ENCODE assay signal across 16 cellular contexts in the genomic region with DNA sequence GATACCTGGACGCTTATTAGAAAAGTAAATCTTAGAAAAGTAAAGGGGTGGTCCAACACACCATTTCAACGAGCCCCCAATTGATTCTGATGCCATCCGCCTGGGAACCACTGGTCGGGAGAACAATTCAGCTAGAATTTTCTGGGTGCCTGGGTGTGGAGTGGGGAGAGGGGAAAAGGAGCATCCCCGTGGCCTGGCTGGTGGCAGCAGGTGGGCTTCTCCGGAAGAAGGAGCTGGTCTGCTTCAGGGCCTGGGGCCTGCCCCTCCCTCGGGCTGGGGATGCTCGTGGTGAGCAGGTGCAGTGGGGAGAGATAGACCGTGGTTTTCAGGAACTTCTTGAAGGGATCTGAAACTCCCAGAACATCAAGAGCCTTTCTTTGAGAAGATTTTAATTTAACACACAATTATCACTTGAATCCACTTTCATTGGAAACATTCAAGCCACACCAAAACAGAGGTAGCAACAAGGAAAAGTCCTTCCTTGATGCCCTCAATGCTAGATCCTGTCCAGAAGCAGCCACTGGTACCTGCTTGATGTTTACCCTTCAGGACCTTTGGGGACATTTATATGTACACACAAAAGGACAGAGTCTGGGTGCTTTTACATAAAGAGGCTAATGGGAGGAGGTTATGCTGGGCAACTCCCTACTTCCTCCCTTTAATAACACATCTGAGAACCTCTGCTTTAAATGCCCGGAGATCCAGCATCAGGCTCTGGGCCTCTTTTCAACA. TPM values are rescaled to one million over a fixed set of nuclear protein-coding genes. Genes with fewer than 3 reads are reported as not detected.
DNase-seq lines count a peak whose midpoint lies in the region; ATAC-seq and TF ChIP-seq lines count a peak whose summit lies in the region.
"Had no signal": no experiment of that assay in that cellular context is flagged by ENCODE, and none has a peak within 500 bp of the region (broad histone marks: within the 10 kb centered on the region; RNA-seq: fewer than 3 reads in every experiment).

No MANE protein-coding gene starts in this region.

- H3K27me3 ChIP-seq in stomach (no peaks in the 10 kb centered on the region), aorta (ENCODE audit: control insufficient read depth in 1 of 2, insufficient read depth in 2 of 2, low read length in 1 of 2) (no peaks in the 10 kb centered on the region)
- H3K27me3 ChIP-seq: colonic mucosa, pancreas, SJCRH30 had no signal

- WGBS in stomach, 5 donors: 75 to 87% (median 84%) methylated on average over 6 to 10 of the region's 10 CpGs
- 91 to 96% methylated on average over 10 of the region's 10 CpGs for WGBS in aorta, 2 donors

- peaks cover 0 to 31% (median 15%) of the 10 kb centered on the region in 4 donors for H3K4me1 ChIP-seq in stomach
- H3K4me1 ChIP-seq in aorta (ENCODE audit: control insufficient read depth in 1 of 2, insufficient read depth in 2 of 2, low read length in 2 of 2): no peaks in the 10 kb centered on the region
- H3K4me1 ChIP-seq: colonic mucosa, pancreas had no signal

- H3K4me1 Mint-ChIP-seq in activated naive CD8-positive, alpha-beta T cell treated with anti-CD3 and anti-CD28 coated beads, Interleukin-2, amount 10 ng/mL, durations not matched to agents 7 days and 5 days: peaks cover 15% of the 10 kb centered on the region
- peaks cover 24% of the 10 kb centered on the region for H3K4me1 Mint-ChIP-seq in activated naive CD8-positive, alpha-beta T cell treated with anti-CD3 and anti-CD28 coated beads for 36 hours
- H3K4me1 Mint-ChIP-seq in activated T-helper 17 cell treated with anti-CD3 and anti-CD28 coated beads, Interleukin-2, amount 50 U/mL, for 72 hours: peaks cover 23% of the 10 kb centered on the region

- peak; percentile 13 for DNase-seq in activated naive CD8-positive, alpha-beta T cell treated with anti-CD3 and anti-CD28 coated beads, Interleukin-2, amount 10 ng/mL, durations not matched to agents 7 days and 5 days
- no peak for DNase-seq in activated naive CD8-positive, alpha-beta T cell treated with anti-CD3 and anti-CD28 coated beads for 36 hours
- no peak for DNase-seq in stomach
- DNase-seq in OCI-M1 (lab: John Stamatoyannopoulos, UW): no peak
- no peak for DNase-seq in aorta
- DNase-seq: activated CD4-positive, alpha-beta T cell treated with anti-CD3 and anti-CD28 coated beads for 48 hours; colonic mucosa; H7; NCI-H2227 treated with DMSO at 0.1 percent for 48 hours; pancreas; SJCRH30; stimulated activated CD4-positive, alpha-beta T cell treated with anti-CD3 and anti-CD28 coated beads, Interleukin-1b, Interleukin-23, amount 100 ng/mL, for 48 hours had no signal

- no peak for ATAC-seq in activated naive CD8-positive, alpha-beta T cell treated with anti-CD3 and anti-CD28 coated beads, Interleukin-2, amount 10 ng/mL, durations not matched to agents 7 days and 5 days (ENCODE audit: low read depth)
- ATAC-seq in HG03135 (IDR thresholded peaks at IDR 0.05; ENCODE audit: unreplicated experiment): peak; percentile 41
- ATAC-seq in activated T-helper 17 cell treated with anti-CD3 and anti-CD28 coated beads, Interleukin-2, amount 50 U/mL, for 72 hours (replicated peaks): no peak
- no peak for ATAC-seq in GM19467 (IDR thresholded peaks at IDR 0.05; ENCODE audit: unreplicated experiment)
- no peak for ATAC-seq in aorta (ENCODE audit: low FRiP score)
- ATAC-seq: activated naive CD4-positive, alpha-beta T cell treated with anti-CD3 and anti-CD28 coated beads, Interleukin-2, amount 50 U/mL, for 72 hours; pancreas had no signal

- H3K4me3 Mint-ChIP-seq in activated naive CD8-positive, alpha-beta T cell treated with anti-CD3 and anti-CD28 coated beads, Interleukin-2, amount 10 ng/mL, durations not matched to agents 7 days and 5 days: no peak overlapping the region
- no peak overlapping the region for H3K4me3 Mint-ChIP-seq in activated naive CD8-positive, alpha-beta T cell treated with anti-CD3 and anti-CD28 coated beads for 36 hours
- H3K4me3 Mint-ChIP-seq in activated T-helper 17 cell treated with anti-CD3 and anti-CD28 coated beads, Interleukin-2, amount 50 U/mL, for 72 hours: peak overlapping the region; percentile 21

- H3K27ac Mint-ChIP-seq in activated naive CD8-positive, alpha-beta T cell treated with anti-CD3 and anti-CD28 coated beads, Interleukin-2, amount 10 ng/mL, durations not matched to agents 7 days and 5 days: no peak overlapping the region
- H3K27ac Mint-ChIP-seq in activated naive CD8-positive, alpha-beta T cell treated with anti-CD3 and anti-CD28 coated beads for 36 hours: no peak overlapping the region
- no peak overlapping the region for H3K27ac Mint-ChIP-seq in activated T-helper 17 cell treated with anti-CD3 and anti-CD28 coated beads, Interleukin-2, amount 50 U/mL, for 72 hours

- H3K36me3 Mint-ChIP-seq in activated naive CD8-positive, alpha-beta T cell treated with anti-CD3 and anti-CD28 coated beads, Interleukin-2, amount 10 ng/mL, durations not matched to agents 7 days and 5 days: no peaks in the 10 kb centered on the region
- H3K36me3 Mint-ChIP-seq in activated naive CD8-positive, alpha-beta T cell treated with anti-CD3 and anti-CD28 coated beads for 36 hours: no peaks in the 10 kb centered on the region
- no peaks in the 10 kb centered on the region for H3K36me3 Mint-ChIP-seq in activated T-helper 17 cell treated with anti-CD3 and anti-CD28 coated beads, Interleukin-2, amount 50 U/mL, for 72 hours (ENCODE audit: low read depth)
- H3K36me3 Mint-ChIP-seq: activated naive CD4-positive, alpha-beta T cell treated with anti-CD3 and anti-CD28 coated beads, Interleukin-2, amount 50 U/mL, for 72 hours had no signal

- H3K36me3 ChIP-seq in stomach: no peaks in the 10 kb centered on the region
- H3K36me3 ChIP-seq in aorta (ENCODE audit: control insufficient read depth in 1 of 2, insufficient read depth in 2 of 2, low read length in 1 of 2): no peaks in the 10 kb centered on the region
- H3K36me3 ChIP-seq: colonic mucosa, pancreas, SJCRH30 had no signal

- H3K9me3 ChIP-seq in stomach (no peaks in the 10 kb centered on the region), aorta (ENCODE audit: control insufficient read depth, low read length) (no peaks in the 10 kb centered on the region)
- H3K9me3 ChIP-seq: colonic mucosa, pancreas, SJCRH30 had no signal

- TF ChIP-seq EP300 in stomach (IDR thresholded peaks at IDR 0.05): no peak

- H3K9me3 Mint-ChIP-seq in activated naive CD8-positive, alpha-beta T cell treated with anti-CD3 and anti-CD28 coated beads, Interleukin-2, amount 10 ng/mL, durations not matched to agents 7 days and 5 days: no peaks in the 10 kb centered on the region
- no peaks in the 10 kb centered on the region for H3K9me3 Mint-ChIP-seq in activated naive CD8-positive, alpha-beta T cell treated with anti-CD3 and anti-CD28 coated beads for 36 hours
- H3K9me3 Mint-ChIP-seq in activated T-helper 17 cell treated with anti-CD3 and anti-CD28 coated beads, Interleukin-2, amount 50 U/mL, for 72 hours: no peaks in the 10 kb centered on the region
- H3K9me3 Mint-ChIP-seq: activated naive CD4-positive, alpha-beta T cell treated with anti-CD3 and anti-CD28 coated beads, Interleukin-2, amount 50 U/mL, for 72 hours had no signal

- intact Hi-C loops in stomach (cut with DNase I; ENCODE audit: low total_unique reads): no loop called here
- intact Hi-C loops in aorta (cut with DNase I): no loop called here

- no peak for TF ChIP-seq CTCF in stomach (IDR thresholded peaks at IDR 0.05)

- H3K27ac ChIP-seq in stomach (peak overlapping the region in 3 of 5 donors; percentile 14 to 47 (median 22)), aorta (ENCODE audit: low read depth in 1 of 2, low read length in 2 of 2) (no peak overlapping the region)
- H3K27ac ChIP-seq: colonic mucosa, pancreas, SJCRH30 had no signal

- peaks cover 5% of the 10 kb centered on the region for H3K27me3 Mint-ChIP-seq in activated naive CD8-positive, alpha-beta T cell treated with anti-CD3 and anti-CD28 coated beads, Interleukin-2, amount 10 ng/mL, durations not matched to agents 7 days and 5 days
- no peaks in the 10 kb centered on the region for H3K27me3 Mint-ChIP-seq in activated naive CD8-positive, alpha-beta T cell treated with anti-CD3 and anti-CD28 coated beads for 36 hours
- H3K27me3 Mint-ChIP-seq in activated T-helper 17 cell treated with anti-CD3 and anti-CD28 coated beads, Interleukin-2, amount 50 U/mL, for 72 hours: no peaks in the 10 kb centered on the region

- no peak for TF ChIP-seq POLR2A in stomach (IDR thresholded peaks at IDR 0.05)

- H3K4me3 ChIP-seq in stomach (no peak overlapping the region), aorta (ENCODE audit: low read length in 2 of 2) (no peak overlapping the region)
- H3K4me3 ChIP-seq: colonic mucosa, pancreas, SJCRH30 had no signal

- POLR2A ChIA-PET in activated naive CD8-positive, alpha-beta T cell treated with anti-CD3 and anti-CD28 coated beads, Interleukin-2, amount 10 ng/mL, durations not matched to agents 7 days and 5 days (lab: Charles Lee): no interaction called here

RNA-seq across cellular contexts. Expression of gene DUSP5, which starts 39.7 kb away (rescaled TPM):
- total RNA-seq in activated naive CD8-positive, alpha-beta T cell treated with anti-CD3 and anti-CD28 coated beads, Interleukin-2, amount 10 ng/mL, durations not matched to agents 7 days and 5 days: 10 to 100 TPM; 23.1 to 24.3 TPM
- total RNA-seq in activated naive CD8-positive, alpha-beta T cell treated with anti-CD3 and anti-CD28 coated beads for 36 hours: 10 to 100 TPM; 30.1 to 31.4 TPM
- 100 to 1,000 TPM in 1 of 2 donors, 10 to 100 TPM in 1; 43.2 to 107 TPM for total RNA-seq in activated T-helper 17 cell treated with anti-CD3 and anti-CD28 coated beads, Interleukin-2, amount 50 U/mL, for 72 hours
- total RNA-seq in stomach (10 to 100 TPM in 3 of 5 donors, 1 to 10 TPM in 1, under 1 TPM in 1; 0.58 to 22.3 (median 10.7) TPM), aorta (10 to 100 TPM; 10.4 to 30.3 TPM)
- polyA plus RNA-seq in stomach (10 to 100 TPM in 2 of 3 donors, 1 to 10 TPM in 1; 9.9 to 23.2 (median 10.4) TPM), aorta (1 to 10 TPM; 3.8 to 4.0 TPM)

Comparison
In these comparisons a context has a peak if more than half of its experiments do, and no peak if none do; other contexts are left out.
1. H3K27ac ChIP-seq: peak in stomach (3 of 5); none in aorta (0 of 2).